Comparison of ENCODE assay signal across 1 cellular context in the genomic region with DNA sequence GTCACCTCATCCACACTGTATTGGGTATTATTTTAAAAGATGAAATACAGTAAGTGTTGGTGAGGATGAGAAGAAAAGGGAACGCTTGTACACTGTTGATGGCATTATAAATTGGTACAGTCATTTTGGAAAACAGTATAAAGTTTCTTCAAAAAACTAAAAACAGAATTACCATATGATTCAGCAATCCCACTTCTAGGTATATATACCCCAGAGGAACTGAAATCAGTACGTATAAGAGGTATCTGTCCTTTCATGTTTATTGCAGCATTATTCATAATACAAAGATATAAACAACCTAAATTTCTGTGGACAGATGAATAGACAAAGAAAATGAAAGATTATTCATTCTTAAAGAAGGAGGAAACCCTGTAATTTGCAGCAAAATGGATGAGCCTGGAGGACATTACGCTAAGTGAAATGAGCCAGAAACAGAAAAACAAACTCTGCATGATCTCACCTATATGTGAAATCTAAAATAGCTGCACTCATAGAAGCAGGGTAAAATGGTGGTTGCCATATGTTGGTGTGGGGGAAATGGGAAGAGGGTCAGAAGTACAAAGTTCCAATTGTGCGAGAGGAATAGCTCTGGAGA.
A peak's percentile ranks its signal among the peaks of the same experiment; 100 is the strongest.
TF ChIP-seq lines count a peak whose summit lies in the region.

No MANE protein-coding gene starts in this region.

TF ChIP-seq in GM12878, 131 proteins besides CTCF, POLR2A, EP300 and RAD21 (continued from another document and continues in another):
- TF ChIP-seq SMC3 (IDR thresholded peaks at IDR 0.05; ENCODE audit: borderline replicate concordance, low read length) = no peak
- TF ChIP-seq, protein P1, sequence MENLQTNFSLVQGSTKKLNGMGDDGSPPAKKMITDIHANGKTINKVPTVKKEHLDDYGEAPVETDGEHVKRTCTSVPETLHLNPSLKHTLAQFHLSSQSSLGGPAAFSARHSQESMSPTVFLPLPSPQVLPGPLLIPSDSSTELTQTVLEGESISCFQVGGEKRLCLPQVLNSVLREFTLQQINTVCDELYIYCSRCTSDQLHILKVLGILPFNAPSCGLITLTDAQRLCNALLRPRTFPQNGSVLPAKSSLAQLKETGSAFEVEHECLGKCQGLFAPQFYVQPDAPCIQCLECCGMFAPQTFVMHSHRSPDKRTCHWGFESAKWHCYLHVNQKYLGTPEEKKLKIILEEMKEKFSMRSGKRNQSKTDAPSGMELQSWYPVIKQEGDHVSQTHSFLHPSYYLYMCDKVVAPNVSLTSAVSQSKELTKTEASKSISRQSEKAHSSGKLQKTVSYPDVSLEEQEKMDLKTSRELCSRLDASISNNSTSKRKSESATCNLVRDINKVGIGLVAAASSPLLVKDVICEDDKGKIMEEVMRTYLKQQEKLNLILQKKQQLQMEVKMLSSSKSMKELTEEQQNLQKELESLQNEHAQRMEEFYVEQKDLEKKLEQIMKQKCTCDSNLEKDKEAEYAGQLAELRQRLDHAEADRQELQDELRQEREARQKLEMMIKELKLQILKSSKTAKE (IDR thresholded peaks at IDR 0.05; ENCODE audit: low read depth, poor library complexity, severe bottlenecking) = no peak
- TF ChIP-seq, protein P2, sequence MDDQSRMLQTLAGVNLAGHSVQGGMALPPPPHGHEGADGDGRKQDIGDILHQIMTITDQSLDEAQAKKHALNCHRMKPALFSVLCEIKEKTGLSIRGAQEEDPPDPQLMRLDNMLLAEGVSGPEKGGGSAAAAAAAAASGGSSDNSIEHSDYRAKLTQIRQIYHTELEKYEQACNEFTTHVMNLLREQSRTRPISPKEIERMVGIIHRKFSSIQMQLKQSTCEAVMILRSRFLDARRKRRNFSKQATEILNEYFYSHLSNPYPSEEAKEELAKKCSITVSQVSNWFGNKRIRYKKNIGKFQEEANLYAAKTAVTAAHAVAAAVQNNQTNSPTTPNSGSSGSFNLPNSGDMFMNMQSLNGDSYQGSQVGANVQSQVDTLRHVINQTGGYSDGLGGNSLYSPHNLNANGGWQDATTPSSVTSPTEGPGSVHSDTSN (IDR thresholded peaks at IDR 0.05; ENCODE audit: insufficient replicate concordance, low read depth, low read length) = no peak
- no peak for TF ChIP-seq ZNF217 (IDR thresholded peaks at IDR 0.05)
- peak; percentile 71 for TF ChIP-seq ZBED1 (IDR thresholded peaks at IDR 0.05; ENCODE audit: borderline replicate concordance)
- no peak for TF ChIP-seq WRNIP1 (IDR thresholded peaks at IDR 0.05; ENCODE audit: borderline replicate concordance, low read depth, low read length)
- no peak for TF ChIP-seq ETV6 (conservative IDR thresholded peaks at IDR 0.05 in 1 of 2, IDR thresholded peaks at IDR 0.05 in 1 of 2; ENCODE audit: borderline replicate concordance in 1 of 2, low read depth in 1 of 2)
- TF ChIP-seq LARP7 (IDR thresholded peaks at IDR 0.05) = no peak
- no peak for TF ChIP-seq NR2F1 (conservative IDR thresholded peaks at IDR 0.05)
- TF ChIP-seq, protein P3, sequence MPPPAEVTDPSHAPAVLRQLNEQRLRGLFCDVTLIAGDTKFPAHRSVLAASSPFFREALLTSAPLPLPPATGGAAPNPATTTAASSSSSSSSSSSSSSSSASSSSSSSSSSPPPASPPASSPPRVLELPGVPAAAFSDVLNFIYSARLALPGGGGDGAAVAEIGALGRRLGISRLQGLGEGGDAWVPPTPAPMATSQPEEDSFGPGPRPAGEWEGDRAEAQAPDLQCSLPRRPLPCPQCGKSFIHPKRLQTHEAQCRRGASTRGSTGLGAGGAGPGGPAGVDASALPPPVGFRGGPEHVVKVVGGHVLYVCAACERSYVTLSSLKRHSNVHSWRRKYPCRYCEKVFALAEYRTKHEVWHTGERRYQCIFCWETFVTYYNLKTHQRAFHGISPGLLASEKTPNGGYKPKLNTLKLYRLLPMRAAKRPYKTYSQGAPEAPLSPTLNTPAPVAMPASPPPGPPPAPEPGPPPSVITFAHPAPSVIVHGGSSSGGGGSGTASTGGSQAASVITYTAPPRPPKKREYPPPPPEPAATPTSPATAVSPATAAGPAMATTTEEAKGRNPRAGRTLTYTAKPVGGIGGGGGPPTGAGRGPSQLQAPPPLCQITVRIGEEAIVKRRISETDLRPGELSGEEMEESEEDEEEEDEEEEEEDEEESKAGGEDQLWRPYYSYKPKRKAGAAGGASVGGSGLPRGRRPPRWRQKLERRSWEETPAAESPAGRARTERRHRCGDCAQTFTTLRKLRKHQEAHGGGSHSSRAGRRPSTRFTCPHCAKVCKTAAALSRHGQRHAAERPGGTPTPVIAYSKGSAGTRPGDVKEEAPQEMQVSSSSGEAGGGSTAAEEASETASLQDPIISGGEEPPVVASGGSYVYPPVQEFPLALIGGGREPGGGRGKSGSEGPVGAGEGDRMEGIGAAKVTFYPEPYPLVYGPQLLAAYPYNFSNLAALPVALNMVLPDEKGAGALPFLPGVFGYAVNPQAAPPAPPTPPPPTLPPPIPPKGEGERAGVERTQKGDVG (CRISPR knock-in tag; IDR thresholded peaks at IDR 0.05) = no peak
- TF ChIP-seq IRF4 (IDR thresholded peaks at IDR 0.05; ENCODE audit: low read depth, low read length) = peak; percentile 82
- TF ChIP-seq, protein P4, sequence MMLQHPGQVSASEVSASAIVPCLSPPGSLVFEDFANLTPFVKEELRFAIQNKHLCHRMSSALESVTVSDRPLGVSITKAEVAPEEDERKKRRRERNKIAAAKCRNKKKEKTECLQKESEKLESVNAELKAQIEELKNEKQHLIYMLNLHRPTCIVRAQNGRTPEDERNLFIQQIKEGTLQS (IDR thresholded peaks at IDR 0.05; ENCODE audit: borderline replicate concordance, extremely low read depth, low read depth, low read length) = no peak
- TF ChIP-seq, protein P5, sequence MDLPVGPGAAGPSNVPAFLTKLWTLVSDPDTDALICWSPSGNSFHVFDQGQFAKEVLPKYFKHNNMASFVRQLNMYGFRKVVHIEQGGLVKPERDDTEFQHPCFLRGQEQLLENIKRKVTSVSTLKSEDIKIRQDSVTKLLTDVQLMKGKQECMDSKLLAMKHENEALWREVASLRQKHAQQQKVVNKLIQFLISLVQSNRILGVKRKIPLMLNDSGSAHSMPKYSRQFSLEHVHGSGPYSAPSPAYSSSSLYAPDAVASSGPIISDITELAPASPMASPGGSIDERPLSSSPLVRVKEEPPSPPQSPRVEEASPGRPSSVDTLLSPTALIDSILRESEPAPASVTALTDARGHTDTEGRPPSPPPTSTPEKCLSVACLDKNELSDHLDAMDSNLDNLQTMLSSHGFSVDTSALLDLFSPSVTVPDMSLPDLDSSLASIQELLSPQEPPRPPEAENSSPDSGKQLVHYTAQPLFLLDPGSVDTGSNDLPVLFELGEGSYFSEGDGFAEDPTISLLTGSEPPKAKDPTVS (IDR thresholded peaks at IDR 0.05; ENCODE audit: low read depth, low read length) = no peak
- peak; percentile 9 to 54; a peak in 2 of 4 replicates for TF ChIP-seq IKZF2 (IDR thresholded peaks at IDR 0.05)
- TF ChIP-seq, protein P6, sequence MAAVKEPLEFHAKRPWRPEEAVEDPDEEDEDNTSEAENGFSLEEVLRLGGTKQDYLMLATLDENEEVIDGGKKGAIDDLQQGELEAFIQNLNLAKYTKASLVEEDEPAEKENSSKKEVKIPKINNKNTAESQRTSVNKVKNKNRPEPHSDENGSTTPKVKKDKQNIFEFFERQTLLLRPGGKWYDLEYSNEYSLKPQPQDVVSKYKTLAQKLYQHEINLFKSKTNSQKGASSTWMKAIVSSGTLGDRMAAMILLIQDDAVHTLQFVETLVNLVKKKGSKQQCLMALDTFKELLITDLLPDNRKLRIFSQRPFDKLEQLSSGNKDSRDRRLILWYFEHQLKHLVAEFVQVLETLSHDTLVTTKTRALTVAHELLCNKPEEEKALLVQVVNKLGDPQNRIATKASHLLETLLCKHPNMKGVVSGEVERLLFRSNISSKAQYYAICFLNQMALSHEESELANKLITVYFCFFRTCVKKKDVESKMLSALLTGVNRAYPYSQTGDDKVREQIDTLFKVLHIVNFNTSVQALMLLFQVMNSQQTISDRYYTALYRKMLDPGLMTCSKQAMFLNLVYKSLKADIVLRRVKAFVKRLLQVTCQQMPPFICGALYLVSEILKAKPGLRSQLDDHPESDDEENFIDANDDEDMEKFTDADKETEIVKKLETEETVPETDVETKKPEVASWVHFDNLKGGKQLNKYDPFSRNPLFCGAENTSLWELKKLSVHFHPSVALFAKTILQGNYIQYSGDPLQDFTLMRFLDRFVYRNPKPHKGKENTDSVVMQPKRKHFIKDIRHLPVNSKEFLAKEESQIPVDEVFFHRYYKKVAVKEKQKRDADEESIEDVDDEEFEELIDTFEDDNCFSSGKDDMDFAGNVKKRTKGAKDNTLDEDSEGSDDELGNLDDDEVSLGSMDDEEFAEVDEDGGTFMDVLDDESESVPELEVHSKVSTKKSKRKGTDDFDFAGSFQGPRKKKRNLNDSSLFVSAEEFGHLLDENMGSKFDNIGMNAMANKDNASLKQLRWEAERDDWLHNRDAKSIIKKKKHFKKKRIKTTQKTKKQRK (IDR thresholded peaks at IDR 0.05; ENCODE audit: low read depth, low read length) = no peak
- TF ChIP-seq CHD1 (IDR thresholded peaks at IDR 0.05; ENCODE audit: low read depth, low read length) = no peak
- TF ChIP-seq, protein P7, sequence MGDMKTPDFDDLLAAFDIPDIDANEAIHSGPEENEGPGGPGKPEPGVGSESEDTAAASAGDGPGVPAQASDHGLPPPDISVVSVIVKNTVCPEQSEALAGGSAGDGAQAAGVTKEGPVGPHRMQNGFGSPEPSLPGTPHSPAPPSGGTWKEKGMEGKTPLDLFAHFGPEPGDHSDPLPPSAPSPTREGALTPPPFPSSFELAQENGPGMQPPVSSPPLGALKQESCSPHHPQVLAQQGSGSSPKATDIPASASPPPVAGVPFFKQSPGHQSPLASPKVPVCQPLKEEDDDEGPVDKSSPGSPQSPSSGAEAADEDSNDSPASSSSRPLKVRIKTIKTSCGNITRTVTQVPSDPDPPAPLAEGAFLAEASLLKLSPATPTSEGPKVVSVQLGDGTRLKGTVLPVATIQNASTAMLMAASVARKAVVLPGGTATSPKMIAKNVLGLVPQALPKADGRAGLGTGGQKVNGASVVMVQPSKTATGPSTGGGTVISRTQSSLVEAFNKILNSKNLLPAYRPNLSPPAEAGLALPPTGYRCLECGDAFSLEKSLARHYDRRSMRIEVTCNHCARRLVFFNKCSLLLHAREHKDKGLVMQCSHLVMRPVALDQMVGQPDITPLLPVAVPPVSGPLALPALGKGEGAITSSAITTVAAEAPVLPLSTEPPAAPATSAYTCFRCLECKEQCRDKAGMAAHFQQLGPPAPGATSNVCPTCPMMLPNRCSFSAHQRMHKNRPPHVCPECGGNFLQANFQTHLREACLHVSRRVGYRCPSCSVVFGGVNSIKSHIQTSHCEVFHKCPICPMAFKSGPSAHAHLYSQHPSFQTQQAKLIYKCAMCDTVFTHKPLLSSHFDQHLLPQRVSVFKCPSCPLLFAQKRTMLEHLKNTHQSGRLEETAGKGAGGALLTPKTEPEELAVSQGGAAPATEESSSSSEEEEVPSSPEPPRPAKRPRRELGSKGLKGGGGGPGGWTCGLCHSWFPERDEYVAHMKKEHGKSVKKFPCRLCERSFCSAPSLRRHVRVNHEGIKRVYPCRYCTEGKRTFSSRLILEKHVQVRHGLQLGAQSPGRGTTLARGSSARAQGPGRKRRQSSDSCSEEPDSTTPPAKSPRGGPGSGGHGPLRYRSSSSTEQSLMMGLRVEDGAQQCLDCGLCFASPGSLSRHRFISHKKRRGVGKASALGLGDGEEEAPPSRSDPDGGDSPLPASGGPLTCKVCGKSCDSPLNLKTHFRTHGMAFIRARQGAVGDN (IDR thresholded peaks at IDR 0.05) = no peak
- TF ChIP-seq IKZF1 (conservative IDR thresholded peaks at IDR 0.05) = no peak
- peak; percentile 77; the same call in 1 of the 2 replicates for TF ChIP-seq FOXM1 (IDR thresholded peaks at IDR 0.05; ENCODE audit: low read depth, low read length)
- TF ChIP-seq POLR2AphosphoS5 (IDR thresholded peaks at IDR 0.05; ENCODE audit: low read length) = no peak
- no peak for TF ChIP-seq SMARCA5 (IDR thresholded peaks at IDR 0.05)
- TF ChIP-seq NR2C2 (IDR thresholded peaks at IDR 0.05; ENCODE audit: borderline replicate concordance, control insufficient read depth, insufficient read length, low read depth) = no peak
- TF ChIP-seq CBX5 (IDR thresholded peaks at IDR 0.05; ENCODE audit: low read depth) = peak; percentile 60; the same call in 1 of the 2 replicates
- TF ChIP-seq HCFC1 (IDR thresholded peaks at IDR 0.05; ENCODE audit: low read length) = no peak
- TF ChIP-seq MYC (IDR thresholded peaks at IDR 0.05; ENCODE audit: insufficient read depth, insufficient read length, insufficient replicate concordance, low read length, severe bottlenecking) = no peak
- TF ChIP-seq, protein P8, sequence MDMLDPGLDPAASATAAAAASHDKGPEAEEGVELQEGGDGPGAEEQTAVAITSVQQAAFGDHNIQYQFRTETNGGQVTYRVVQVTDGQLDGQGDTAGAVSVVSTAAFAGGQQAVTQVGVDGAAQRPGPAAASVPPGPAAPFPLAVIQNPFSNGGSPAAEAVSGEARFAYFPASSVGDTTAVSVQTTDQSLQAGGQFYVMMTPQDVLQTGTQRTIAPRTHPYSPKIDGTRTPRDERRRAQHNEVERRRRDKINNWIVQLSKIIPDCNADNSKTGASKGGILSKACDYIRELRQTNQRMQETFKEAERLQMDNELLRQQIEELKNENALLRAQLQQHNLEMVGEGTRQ (IDR thresholded peaks at IDR 0.05; ENCODE audit: borderline replicate concordance, low read depth, low read length) = no peak
- TF ChIP-seq POLR2AphosphoS2 (IDR thresholded peaks at IDR 0.05; ENCODE audit: low read depth, low read length) = no peak
- TF ChIP-seq YY1 (IDR thresholded peaks at IDR 0.05; ENCODE audit: low read depth, low read length) = 0 out of 2 replicates have a peak, but pooled peaks have one; percentile 33
- TF ChIP-seq PML (IDR thresholded peaks at IDR 0.05; ENCODE audit: low read length) = peak; percentile 50; the same call in 1 of the 2 replicates
- TF ChIP-seq, protein P9, sequence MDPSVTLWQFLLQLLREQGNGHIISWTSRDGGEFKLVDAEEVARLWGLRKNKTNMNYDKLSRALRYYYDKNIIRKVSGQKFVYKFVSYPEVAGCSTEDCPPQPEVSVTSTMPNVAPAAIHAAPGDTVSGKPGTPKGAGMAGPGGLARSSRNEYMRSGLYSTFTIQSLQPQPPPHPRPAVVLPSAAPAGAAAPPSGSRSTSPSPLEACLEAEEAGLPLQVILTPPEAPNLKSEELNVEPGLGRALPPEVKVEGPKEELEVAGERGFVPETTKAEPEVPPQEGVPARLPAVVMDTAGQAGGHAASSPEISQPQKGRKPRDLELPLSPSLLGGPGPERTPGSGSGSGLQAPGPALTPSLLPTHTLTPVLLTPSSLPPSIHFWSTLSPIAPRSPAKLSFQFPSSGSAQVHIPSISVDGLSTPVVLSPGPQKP (IDR thresholded peaks at IDR 0.05; ENCODE audit: low read depth, low read length) = no peak
- no peak for TF ChIP-seq MXI1 (IDR thresholded peaks at IDR 0.05; ENCODE audit: low read depth, low read length)
